27 cellular contexts compared by ENCODE assay signal in genomic region chr4:22978656-22979055, GRCh38.
"Had no signal": no experiment of that assay in that cellular context is flagged by ENCODE, and none has a peak within 500 bp of the region (broad histone marks: within the 10 kb centered on the region; RNA-seq: fewer than 3 reads in every experiment).

No MANE protein-coding gene starts in this region.

- H3K36me3 ChIP-seq: colonic mucosa, gastrocnemius medialis, heart right ventricle, left lung, neutrophil, sigmoid colon, tibial artery had no signal

- ATAC-seq: esophagus mucosa; gastrocnemius medialis; heart right ventricle; left lung; mucosa of descending colon; natural killer cell treated with Interleukin-12 subunit alpha and Interleukin-12 subunit beta and Interleukin-15 and Interleukin-18, amount 100 ng/mL, for 72 hours; right cardiac atrium; stimulated activated effector memory CD8-positive, alpha-beta T cell treated with anti-CD3 and anti-CD28 coated beads, Interleukin-12 subunit alpha, Interleukin-12 subunit beta, amount 100 ng/mL, for 72 hours; stimulated activated naive CD8-positive, alpha-beta T cell treated with anti-CD3 and anti-CD28 coated beads, Interleukin-15, Interleukin-2, amounts not matched to agents 100 U/mL and 50 U/mL, for 24 hours had no signal

- H3K9me3 ChIP-seq: colonic mucosa, gastrocnemius medialis, neutrophil, testis had no signal

- FAIRE-seq: islet of Langerhans had no signal

- H3K27me3 ChIP-seq: colonic mucosa, gastrocnemius medialis, heart right ventricle, left lung, neutrophil, sigmoid colon, testis, tibial artery had no signal

- H3K4me1 ChIP-seq: colonic mucosa, gastrocnemius medialis, heart right ventricle, left lung, parathyroid adenoma, sigmoid colon, testis, tibial artery had no signal

- DNase-seq: colonic mucosa; effector CD8-positive, alpha-beta T cell; endodermal cell; foreskin fibroblast; gastrocnemius medialis; glutamatergic neuron; heart right ventricle; hippocampal formation; left lung; mesenchymal stem cell; mucosa of descending colon; naive B cell; right cardiac atrium; sigmoid colon; stimulated activated CD4-positive, alpha-beta T cell treated with anti-CD3 and anti-CD28 coated beads, Interleukin-2, amount 100 ng/mL, for 24 hours; stimulated activated CD4-positive, alpha-beta T cell treated with anti-CD3 and anti-CD28 coated beads, Interleukin-4, amount 100 ng/mL, for 24 hours; stimulated activated naive CD8-positive, alpha-beta T cell treated with anti-CD3 and anti-CD28 coated beads, Interleukin-15, Interleukin-2, amounts not matched to agents 100 U/mL and 50 U/mL, for 24 hours; substantia nigra; testis; tibial artery had no signal

- H3K4me3 ChIP-seq: colonic mucosa, gastrocnemius medialis, heart right ventricle, left lung, mucosa of descending colon, sigmoid colon, testis, tibial artery had no signal

- H3K27ac ChIP-seq: colonic mucosa, epithelial cell of prostate, gastrocnemius medialis, heart right ventricle, left lung, neutrophil, parathyroid adenoma, sigmoid colon, testis, tibial artery had no signal
